ENCODE assay signal across 8 cellular contexts in genomic region chr17:76501018-76501826, GRCh38. TPM values are rescaled to one million over a fixed set of nuclear protein-coding genes. Genes with fewer than 3 reads are reported as not detected.
DNase-seq lines count a peak whose midpoint lies in the region; ATAC-seq and TF ChIP-seq lines count a peak whose summit lies in the region.

TSS of gene RHBDF2 (minus strand) at chr17:76501423. CDS start at chr17:76481524, 19,899 bp downstream.

- peak within 1 kb of the TSS; percentile 98 for H3K4me2 ChIP-seq in OCI-LY7 (ENCODE audit: low read length)

- H3K9me3 ChIP-seq in HUES48 (ENCODE audit: control insufficient read depth, insufficient read depth, low read length), result no peaks in the 10 kb centered on the region
- no peaks in the 10 kb centered on the region for H3K9me3 ChIP-seq in OCI-LY7 (ENCODE audit: low read length)
- no peaks in the 10 kb centered on the region for H3K9me3 ChIP-seq in mucosa of rectum (ENCODE audit: control insufficient read depth in 2 of 2, low read length in 2 of 2)

- H3K4me3 ChIP-seq in HUES48 (ENCODE audit: low read depth, low read length) (peak within 1 kb of the TSS; percentile 84), OCI-LY7 (ENCODE audit: low read depth, low read length, poor library complexity, severe bottlenecking) (peak within 1 kb of the TSS; percentile 96), epithelial cell of esophagus (ENCODE audit: low read length) (peak within 1 kb of the TSS; percentile 89), mucosa of rectum (ENCODE audit: low read length in 2 of 2) (peak within 1 kb of the TSS; percentile 72 to 80)

- intact Hi-C loops in OCI-LY7 (cut with micrococcal nuclease; ENCODE audit: unreplicated experiment), result loop anchor here (1.0 kb wide), 2 partner anchors 20 to 35 kb away; no protein-coding TSS in a partner anchor

- H3K36me3 ChIP-seq in HUES48 (ENCODE audit: control insufficient read depth, insufficient read depth, low read length) (no peaks in the 10 kb centered on the region), OCI-LY7 (ENCODE audit: insufficient read depth, low read length) (peaks cover 12% of the 10 kb centered on the region; the same call in 1 of the 2 replicates), mucosa of rectum (ENCODE audit: control insufficient read depth in 2 of 2, insufficient read depth in 2 of 2, low read length in 2 of 2) (no peaks in the 10 kb centered on the region)

- no peaks in the 10 kb centered on the region for H4K20me1 ChIP-seq in OCI-LY7 (ENCODE audit: insufficient read depth, low read length)

- H3K9me2 ChIP-seq in OCI-LY7 (ENCODE audit: insufficient read depth, low read length), result no peaks in the 10 kb centered on the region

- H3K9ac ChIP-seq in HUES48 (ENCODE audit: low read depth, low read length) (peak within 1 kb of the TSS; percentile 53; the same call in 1 of the 2 replicates), mucosa of rectum (ENCODE audit: low read depth in 1 of 2, low read length in 2 of 2) (peak within 1 kb of the TSS; percentile 61 to 70)

- no peaks in the 10 kb centered on the region for H3K27me3 ChIP-seq in HUES48 (ENCODE audit: control insufficient read depth, insufficient read depth, low read length)
- no peaks in the 10 kb centered on the region for H3K27me3 ChIP-seq in mucosa of rectum (ENCODE audit: control insufficient read depth in 2 of 2, insufficient read depth in 2 of 2, low read length in 2 of 2)

- POLR2A ChIA-PET in OCI-LY7 (lab: Charles Lee), result interaction anchor here (0.6 to 8.2 kb wide), 11 partner anchors 8 to 148 kb away, joined by 3 to 57 read pairs (median 7); partner anchors contain the start of gene PRPSAP1

- TSS peak; percentile 41 for BruUV-seq in OCI-LY7 (replicated peaks; lab: Mats Ljungman, UMichigan)

- peak within 1 kb of the TSS; percentile 72; the same call in 1 of the 2 replicates for H2AFZ ChIP-seq in OCI-LY7 (ENCODE audit: low read length)

- peaks cover 46% of the 10 kb centered on the region for H3K79me2 ChIP-seq in OCI-LY7 (ENCODE audit: insufficient read depth, low read depth, low read length)

- H3K27ac ChIP-seq in HUES48 (ENCODE audit: low read depth, low read length) (peak within 1 kb of the TSS; percentile 23), OCI-LY7 (ENCODE audit: low read depth, low read length, poor library complexity, severe bottlenecking) (peak within 1 kb of the TSS; percentile 83), mucosa of rectum (ENCODE audit: low read depth in 2 of 2, low read length in 2 of 2) (peak within 1 kb of the TSS; percentile 63 to 76)

- ATAC-seq in GM21360 (IDR thresholded peaks at IDR 0.05; ENCODE audit: unreplicated experiment), result peak; percentile 55

- CTCF ChIA-PET in OCI-LY7 (lab: Charles Lee; ENCODE audit: unreplicated experiment), result interaction anchor here (0.6 to 3.1 kb wide), 5 partner anchors 8 to 84 kb away, joined by 3 to 28 read pairs (median 10); partner anchors contain the start of gene AANAT

- DNase-seq in CMK (ENCODE audit: low read depth) (peak; percentile 66), OCI-LY7 (ENCODE audit: low spot score) (peak; percentile 94), activated T-cell treated with anti-CD3 and anti-CD28 coated beads for 4 hours (peak; percentile 97), epithelial cell of esophagus (ENCODE audit: low read depth) (peak; percentile 90)
- DNase-seq in stimulated activated CD8-positive, alpha-beta memory T cell treated with anti-CD3 and anti-CD28 coated beads, Interleukin-4, amount 100 ng/mL, for 4 hours (ENCODE audit: low read depth in 2 of 2, low spot score in 1 of 2), result peak; percentile 91 to 94

- H3K4me1 ChIP-seq in HUES48 (ENCODE audit: control insufficient read depth, insufficient read depth, low read length), result peaks cover 32% of the 10 kb centered on the region
- H3K4me1 ChIP-seq in OCI-LY7 (ENCODE audit: insufficient read depth, low read length, poor library complexity, severe bottlenecking), result peaks cover 77% of the 10 kb centered on the region
- H3K4me1 ChIP-seq in mucosa of rectum (ENCODE audit: control insufficient read depth in 2 of 2, insufficient read depth in 2 of 2, low read length in 2 of 2), result peaks cover 29 to 42% of the 10 kb centered on the region in 2 donors

- TF ChIP-seq CTCF in OCI-LY7 (conservative IDR thresholded peaks at IDR 0.05; ENCODE audit: low read length) (no peak), epithelial cell of esophagus (IDR thresholded peaks at IDR 0.05; ENCODE audit: insufficient read depth, low read depth, low read length, missing control alignments) (no peak)

RNA-seq across cellular contexts. Expression of gene RHBDF2, which starts in this region (rescaled TPM):
- 122 and 144 TPM in 2 replicates for total RNA-seq in OCI-LY7 (2014; rRNA removed; shearing (Covaris generic))
- total RNA-seq in OCI-LY7 (2022), result 158 and 173 TPM in 2 replicates

Comparison
In these comparisons a context has a peak if more than half of its experiments do, and no peak if none do; other contexts are left out.
1. Peak in every context shown above with its lines: DNase-seq, ATAC-seq, H3K4me3 ChIP-seq and H3K27ac ChIP-seq.
2. H3K27ac ChIP-seq: peak in every context shown above with its lines; median percentile 83 in OCI-LY7; 70 in mucosa of rectum; 23 in HUES48.